9 cellular contexts compared by ENCODE assay signal in the genomic region with DNA sequence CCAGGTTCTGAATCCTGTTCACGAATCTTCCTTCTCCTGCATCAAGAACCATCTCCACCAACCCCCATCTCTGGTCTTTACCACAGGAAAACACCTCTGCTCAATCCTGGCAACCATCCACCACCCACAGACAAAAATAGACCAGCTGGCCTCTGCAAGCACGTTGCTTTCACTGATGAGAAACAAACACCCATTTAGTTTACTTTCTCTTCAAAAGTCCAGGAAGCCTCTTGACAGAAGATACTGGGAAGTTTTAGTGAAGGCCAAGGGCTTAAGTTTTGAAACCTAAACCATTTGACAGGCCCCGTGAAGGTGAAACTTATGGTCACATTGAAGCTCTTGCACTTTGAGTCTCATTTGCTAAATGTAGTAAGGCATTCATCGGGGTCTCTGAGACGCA.
DNase-seq lines count a peak whose midpoint lies in the region; ATAC-seq and TF ChIP-seq lines count a peak whose summit lies in the region.
"Had no signal": no experiment of that assay in that cellular context is flagged by ENCODE, and none has a peak within 500 bp of the region (broad histone marks: within the 10 kb centered on the region; RNA-seq: fewer than 3 reads in every experiment).

No MANE protein-coding gene starts in this region.

- H3K9me3 Mint-ChIP-seq in WTC11: no peaks in the 10 kb centered on the region
- H3K9me3 Mint-ChIP-seq: brain had no signal

- CTCF ChIA-PET in WTC11 (lab: Charles Lee): interaction anchor here (0.7 to 0.8 kb wide), 2 partner anchors 88 to 293 kb away, joined by 3 to 4 read pairs; no protein-coding TSS in a partner anchor
- CTCF ChIA-PET in RWPE1 (lab: Yijun Ruan, JAX): interaction anchor here (0.6 kb wide), 1 partner anchor 16 kb away, joined by 3 read pairs; no protein-coding TSS in a partner anchor

- no peaks in the 10 kb centered on the region for H3K27me3 ChIP-seq in aorta (ENCODE audit: control insufficient read depth in 1 of 2, insufficient read depth in 2 of 2, low read length in 1 of 2)

- H3K36me3 ChIP-seq in mucosa of descending colon (ENCODE audit: low read depth) (no peaks in the 10 kb centered on the region), aorta (ENCODE audit: control insufficient read depth in 1 of 2, insufficient read depth in 2 of 2, low read length in 1 of 2) (no peaks in the 10 kb centered on the region)

- H3K27ac ChIP-seq in aorta (ENCODE audit: low read depth in 1 of 2, low read length in 2 of 2): no peak overlapping the region
- no peak overlapping the region for H3K27ac ChIP-seq in RWPE1

- ATAC-seq in GM18867 (IDR thresholded peaks at IDR 0.05; ENCODE audit: unreplicated experiment) (peak; percentile 41), HG03354 (IDR thresholded peaks at IDR 0.05; ENCODE audit: poor library complexity, severe bottlenecking, unreplicated experiment) (peak; percentile 43), mucosa of descending colon (peak; percentile 25), WTC11 (no peak), aorta (ENCODE audit: low FRiP score) (no peak)

- intact Hi-C loops in mucosa of descending colon (cut with DNase I, micrococcal nuclease): no loop called here
- intact Hi-C loops in aorta (cut with DNase I): no loop called here

- no peaks in the 10 kb centered on the region for H3K36me3 Mint-ChIP-seq in WTC11
- H3K36me3 Mint-ChIP-seq: brain had no signal

- H3K9me3 ChIP-seq in mucosa of descending colon (no peaks in the 10 kb centered on the region), aorta (ENCODE audit: control insufficient read depth, low read length) (no peaks in the 10 kb centered on the region)

- H3K4me3 ChIP-seq in AG10803 (ENCODE audit: low read length) (no peak overlapping the region), mucosa of descending colon (no peak overlapping the region), aorta (ENCODE audit: low read length in 2 of 2) (no peak overlapping the region)

- no peaks in the 10 kb centered on the region for H3K4me1 ChIP-seq in mucosa of descending colon (ENCODE audit: low read depth)
- H3K4me1 ChIP-seq in aorta (ENCODE audit: control insufficient read depth in 1 of 2, insufficient read depth in 2 of 2, low read length in 2 of 2): peaks cover 9% of the 10 kb centered on the region in 2 donors

- POLR2A ChIA-PET in WTC11 (lab: Charles Lee) (no interaction called here), RWPE1 (lab: Yijun Ruan, JAX; ENCODE audit: low non-redundant PET) (no interaction called here)

- H3K27me3 Mint-ChIP-seq in WTC11 (ENCODE audit: low read depth): no peaks in the 10 kb centered on the region

- H3K4me3 Mint-ChIP-seq in WTC11: no peak overlapping the region
- H3K4me3 Mint-ChIP-seq: brain had no signal

- WGBS in aorta, 2 donors: 26 to 27% methylated on average over 5 of the region's 5 CpGs

- DNase-seq in AG10803 (ENCODE audit: low read depth) (peak; percentile 77), mucosa of descending colon (peak in 1 of 3 donors; percentile 34), WTC11 (ENCODE audit: low spot score) (no peak), aorta (no peak), RWPE1 (ENCODE audit: low spot score) (no peak)
- DNase-seq in activated gamma-delta T cell treated with anti-CD3 and anti-CD28 coated beads, Interleukin-2, amount 50 U/mL, for 16 hours (ENCODE audit: low read depth): peak; percentile 31

- H3K4me1 Mint-ChIP-seq in WTC11: no peaks in the 10 kb centered on the region

- no peak overlapping the region for H3K27ac Mint-ChIP-seq in WTC11

- TF ChIP-seq CTCF in AG10803 (conservative IDR thresholded peaks at IDR 0.05; ENCODE audit: low read length) (no peak), mucosa of descending colon (IDR thresholded peaks at IDR 0.05) (no peak), WTC11 (IDR thresholded peaks at IDR 0.05) (no peak), RWPE1 (conservative IDR thresholded peaks at IDR 0.05; ENCODE audit: low read depth) (no peak)

TF ChIP-seq in WTC11, 78 proteins besides CTCF, POLR2A, EP300 and RAD21 (continues in another document):
- TF ChIP-seq, protein P1, sequence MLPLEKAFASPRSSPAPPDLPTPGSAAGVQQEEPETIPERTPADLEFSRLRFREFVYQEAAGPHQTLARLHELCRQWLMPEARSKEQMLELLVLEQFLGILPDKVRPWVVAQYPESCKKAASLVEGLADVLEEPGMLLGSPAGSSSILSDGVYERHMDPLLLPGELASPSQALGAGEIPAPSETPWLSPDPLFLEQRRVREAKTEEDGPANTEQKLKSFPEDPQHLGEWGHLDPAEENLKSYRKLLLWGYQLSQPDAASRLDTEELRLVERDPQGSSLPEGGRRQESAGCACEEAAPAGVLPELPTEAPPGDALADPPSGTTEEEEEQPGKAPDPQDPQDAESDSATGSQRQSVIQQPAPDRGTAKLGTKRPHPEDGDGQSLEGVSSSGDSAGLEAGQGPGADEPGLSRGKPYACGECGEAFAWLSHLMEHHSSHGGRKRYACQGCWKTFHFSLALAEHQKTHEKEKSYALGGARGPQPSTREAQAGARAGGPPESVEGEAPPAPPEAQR (CRISPR knock-in tag; IDR thresholded peaks at IDR 0.05): no peak
- TF ChIP-seq ETV6 (CRISPR knock-in tag; IDR thresholded peaks at IDR 0.05) (no peak), ZNF396 (CRISPR knock-in tag; IDR thresholded peaks at IDR 0.05; ENCODE audit: borderline replicate concordance) (no peak), EMX1 (CRISPR knock-in tag; IDR thresholded peaks at IDR 0.05) (no peak), MYBL2 (CRISPR knock-in tag; IDR thresholded peaks at IDR 0.05) (no peak)
- TF ChIP-seq, protein P2, sequence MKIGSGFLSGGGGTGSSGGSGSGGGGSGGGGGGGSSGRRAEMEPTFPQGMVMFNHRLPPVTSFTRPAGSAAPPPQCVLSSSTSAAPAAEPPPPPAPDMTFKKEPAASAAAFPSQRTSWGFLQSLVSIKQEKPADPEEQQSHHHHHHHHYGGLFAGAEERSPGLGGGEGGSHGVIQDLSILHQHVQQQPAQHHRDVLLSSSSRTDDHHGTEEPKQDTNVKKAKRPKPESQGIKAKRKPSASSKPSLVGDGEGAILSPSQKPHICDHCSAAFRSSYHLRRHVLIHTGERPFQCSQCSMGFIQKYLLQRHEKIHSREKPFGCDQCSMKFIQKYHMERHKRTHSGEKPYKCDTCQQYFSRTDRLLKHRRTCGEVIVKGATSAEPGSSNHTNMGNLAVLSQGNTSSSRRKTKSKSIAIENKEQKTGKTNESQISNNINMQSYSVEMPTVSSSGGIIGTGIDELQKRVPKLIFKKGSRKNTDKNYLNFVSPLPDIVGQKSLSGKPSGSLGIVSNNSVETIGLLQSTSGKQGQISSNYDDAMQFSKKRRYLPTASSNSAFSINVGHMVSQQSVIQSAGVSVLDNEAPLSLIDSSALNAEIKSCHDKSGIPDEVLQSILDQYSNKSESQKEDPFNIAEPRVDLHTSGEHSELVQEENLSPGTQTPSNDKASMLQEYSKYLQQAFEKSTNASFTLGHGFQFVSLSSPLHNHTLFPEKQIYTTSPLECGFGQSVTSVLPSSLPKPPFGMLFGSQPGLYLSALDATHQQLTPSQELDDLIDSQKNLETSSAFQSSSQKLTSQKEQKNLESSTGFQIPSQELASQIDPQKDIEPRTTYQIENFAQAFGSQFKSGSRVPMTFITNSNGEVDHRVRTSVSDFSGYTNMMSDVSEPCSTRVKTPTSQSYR (CRISPR knock-in tag; IDR thresholded peaks at IDR 0.05): no peak
- TF ChIP-seq, protein P3, sequence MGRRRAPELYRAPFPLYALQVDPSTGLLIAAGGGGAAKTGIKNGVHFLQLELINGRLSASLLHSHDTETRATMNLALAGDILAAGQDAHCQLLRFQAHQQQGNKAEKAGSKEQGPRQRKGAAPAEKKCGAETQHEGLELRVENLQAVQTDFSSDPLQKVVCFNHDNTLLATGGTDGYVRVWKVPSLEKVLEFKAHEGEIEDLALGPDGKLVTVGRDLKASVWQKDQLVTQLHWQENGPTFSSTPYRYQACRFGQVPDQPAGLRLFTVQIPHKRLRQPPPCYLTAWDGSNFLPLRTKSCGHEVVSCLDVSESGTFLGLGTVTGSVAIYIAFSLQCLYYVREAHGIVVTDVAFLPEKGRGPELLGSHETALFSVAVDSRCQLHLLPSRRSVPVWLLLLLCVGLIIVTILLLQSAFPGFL (CRISPR knock-in tag; IDR thresholded peaks at IDR 0.05; ENCODE audit: borderline replicate concordance): no peak
- TF ChIP-seq, protein P4, sequence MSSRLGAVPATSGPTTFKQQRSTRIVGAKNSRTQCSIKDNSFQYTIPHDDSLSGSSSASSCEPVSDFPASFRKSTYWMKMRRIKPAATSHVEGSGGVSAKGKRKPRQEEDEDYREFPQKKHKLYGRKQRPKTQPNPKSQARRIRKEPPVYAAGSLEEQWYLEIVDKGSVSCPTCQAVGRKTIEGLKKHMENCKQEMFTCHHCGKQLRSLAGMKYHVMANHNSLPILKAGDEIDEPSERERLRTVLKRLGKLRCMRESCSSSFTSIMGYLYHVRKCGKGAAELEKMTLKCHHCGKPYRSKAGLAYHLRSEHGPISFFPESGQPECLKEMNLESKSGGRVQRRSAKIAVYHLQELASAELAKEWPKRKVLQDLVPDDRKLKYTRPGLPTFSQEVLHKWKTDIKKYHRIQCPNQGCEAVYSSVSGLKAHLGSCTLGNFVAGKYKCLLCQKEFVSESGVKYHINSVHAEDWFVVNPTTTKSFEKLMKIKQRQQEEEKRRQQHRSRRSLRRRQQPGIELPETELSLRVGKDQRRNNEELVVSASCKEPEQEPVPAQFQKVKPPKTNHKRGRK (CRISPR knock-in tag; IDR thresholded peaks at IDR 0.05; ENCODE audit: borderline replicate concordance): no peak

Comparison
In these comparisons a context has a peak if more than half of its experiments do, and no peak if none do; other contexts are left out.
1. DNase-seq: peak in AG10803 (single experiment) and activated gamma-delta T cell treated with anti-CD3 and anti-CD28 coated beads, Interleukin-2, amount 50 U/mL, for 16 hours (single experiment); none in WTC11 (single experiment), aorta (0 of 2) and RWPE1 (single experiment).
2. ATAC-seq: peak in GM18867 (single experiment), HG03354 (single experiment) and mucosa of descending colon (single experiment); none in WTC11 (single experiment) and aorta (single experiment).